10 cellular contexts compared by ENCODE assay signal in the genomic region with DNA sequence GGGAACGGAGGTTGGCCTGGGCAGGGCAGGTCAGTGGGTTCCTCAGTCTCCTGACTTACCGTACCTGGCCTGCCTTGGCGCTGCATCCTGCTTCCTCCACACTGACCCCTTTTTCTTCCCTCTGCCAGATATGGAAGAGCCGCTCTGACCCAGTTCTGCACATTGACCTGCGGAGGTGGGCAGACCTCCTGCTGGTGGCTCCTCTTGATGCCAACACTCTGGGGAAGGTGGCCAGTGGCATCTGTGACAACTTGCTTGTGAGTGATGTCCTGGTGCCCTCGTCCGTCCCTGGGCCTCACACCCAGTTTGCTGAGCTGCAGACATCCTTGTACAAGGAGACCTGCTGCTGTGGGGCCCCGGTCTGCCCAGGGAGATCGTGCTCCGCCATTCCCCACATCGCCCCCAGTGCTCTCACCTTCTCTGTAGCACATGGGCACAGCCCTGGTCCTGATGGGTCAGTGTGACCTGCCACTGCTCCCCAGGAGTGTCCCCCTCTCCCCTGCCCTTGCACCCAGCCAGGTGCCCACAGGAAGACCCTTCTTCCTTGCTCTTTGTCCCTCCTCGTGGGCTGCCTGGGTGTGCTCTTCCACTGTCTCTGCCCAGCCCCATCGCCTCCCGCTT. TPM values are rescaled to one million over a fixed set of nuclear protein-coding genes. Genes with fewer than 3 reads are reported as not detected.
DNase-seq lines count a peak whose midpoint lies in the region; FAIRE-seq and TF ChIP-seq lines count a peak whose summit lies in the region.
"Had no signal": no experiment of that assay in that cellular context is flagged by ENCODE, and none has a peak within 500 bp of the region (broad histone marks: within the 10 kb centered on the region; RNA-seq: fewer than 3 reads in every experiment).

No MANE protein-coding gene starts in this region.

- H3K9me3 ChIP-seq in Loucy (ENCODE audit: insufficient read depth, low read depth, low read length) (no peaks in the 10 kb centered on the region), endothelial cell of umbilical vein (replicated peaks; ENCODE audit: control insufficient read depth, insufficient read depth, low read length) (no peaks in the 10 kb centered on the region)

- H3K27me3 Mint-ChIP-seq in osteocyte (ENCODE audit: unreplicated experiment), result no peaks in the 10 kb centered on the region
- H3K27me3 Mint-ChIP-seq: stimulated activated naive CD8-positive, alpha-beta T cell treated with anti-CD3 and anti-CD28 coated beads, Interleukin-15, Interleukin-2, amounts not matched to agents 100 ng/mL and 50 ng/mL, for 24 hours had no signal

- no peaks in the 10 kb centered on the region for H4K20me1 ChIP-seq in Loucy (ENCODE audit: insufficient read depth, low read length, poor library complexity, severe bottlenecking)
- no peaks in the 10 kb centered on the region for H4K20me1 ChIP-seq in endothelial cell of umbilical vein (replicated peaks; ENCODE audit: control insufficient read depth, extremely low read depth, insufficient read depth, low read length)

- H3K4me1 Mint-ChIP-seq in osteocyte (ENCODE audit: unreplicated experiment), result peaks cover 48% of the 10 kb centered on the region

- H3K4me3 Mint-ChIP-seq in osteocyte (ENCODE audit: unreplicated experiment), result peak overlapping the region; percentile 26
- H3K4me3 Mint-ChIP-seq: stimulated activated naive CD8-positive, alpha-beta T cell treated with anti-CD3 and anti-CD28 coated beads, Interleukin-15, Interleukin-2, amounts not matched to agents 100 ng/mL and 50 ng/mL, for 24 hours had no signal

- peak overlapping the region; percentile 27 for H3K4me3 ChIP-seq in AG10803 (ENCODE audit: low read length)
- peak overlapping the region; percentile 67 for H3K4me3 ChIP-seq in Loucy (ENCODE audit: low read length, poor library complexity, severe bottlenecking)
- no peak overlapping the region for H3K4me3 ChIP-seq in endothelial cell of umbilical vein (replicated peaks in 1 of 3; ENCODE audit: insufficient read depth in 1 of 3, low read depth in 1 of 3, low read length in 3 of 3)

- peak overlapping the region; percentile 85 for H3K27ac ChIP-seq in endothelial cell of umbilical vein (ENCODE audit: insufficient read depth, low read depth, low read length)

- FAIRE-seq in endothelial cell of umbilical vein (lab: Jason Lieb, UNC), result no peak

- H3K36me3 ChIP-seq in Loucy (ENCODE audit: insufficient read depth, low read length) (no peaks in the 10 kb centered on the region), endothelial cell of umbilical vein (ENCODE audit: control insufficient read depth in 2 of 2, extremely low read depth in 1 of 2, insufficient read depth in 2 of 2, low read length in 2 of 2) (no peaks in the 10 kb centered on the region)

- H3K4me2 ChIP-seq in Loucy (ENCODE audit: low read depth, low read length, poor library complexity, severe bottlenecking) (peak overlapping the region; percentile 86), endothelial cell of umbilical vein (ENCODE audit: insufficient read depth, low read length) (no peak overlapping the region)

- H3K9me3 Mint-ChIP-seq in osteocyte (ENCODE audit: unreplicated experiment), result no peaks in the 10 kb centered on the region
- H3K9me3 Mint-ChIP-seq: stimulated activated naive CD8-positive, alpha-beta T cell treated with anti-CD3 and anti-CD28 coated beads, Interleukin-15, Interleukin-2, amounts not matched to agents 100 ng/mL and 50 ng/mL, for 24 hours had no signal

- dilution Hi-C loops in endothelial cell of umbilical vein (cut with MboI; ENCODE audit: extremely low pct_ligation_motif_present, low sequenced_read_pairs), result no loop called here

- no peaks in the 10 kb centered on the region for H3K9me2 ChIP-seq in Loucy (replicated peaks; ENCODE audit: low read depth, low read length)

- H2AFZ ChIP-seq in Loucy (ENCODE audit: low read length), result no peak overlapping the region
- H2AFZ ChIP-seq in endothelial cell of umbilical vein (ENCODE audit: low read depth, low read length), result no peak overlapping the region

- POLR2A ChIA-PET in endothelial cell of umbilical vein (lab: Charles Lee), result interaction anchor here (0.6 to 2.7 kb wide), 5 partner anchors 14 to 160 kb away, joined by 3 to 20 read pairs (median 8); a partner anchor contains a TSS

- no peaks in the 10 kb centered on the region for H3K9me1 ChIP-seq in endothelial cell of umbilical vein (replicated peaks; ENCODE audit: control insufficient read depth, extremely low read depth, insufficient read depth, low read length)

- H3K79me2 ChIP-seq in Loucy (ENCODE audit: insufficient read depth, low read length), result peaks cover 51% of the 10 kb centered on the region
- no peaks in the 10 kb centered on the region for H3K79me2 ChIP-seq in endothelial cell of umbilical vein (ENCODE audit: control insufficient read depth, insufficient read depth, low read length)

- TF ChIP-seq POLR2A in endothelial cell of umbilical vein (IDR thresholded peaks at IDR 0.05; ENCODE audit: low read depth, low read length), result no peak

- H3F3A ChIP-seq in Loucy (ENCODE audit: low read depth), result 0 out of 2 replicates have a peak, but pooled peaks cover 7% of the 10 kb centered on the region

- H3K27ac Mint-ChIP-seq in osteocyte (ENCODE audit: unreplicated experiment), result peak overlapping the region; percentile 93

- TF ChIP-seq CTCF in AG10803 (conservative IDR thresholded peaks at IDR 0.05; ENCODE audit: low read length) (no peak), Loucy (conservative IDR thresholded peaks at IDR 0.05; ENCODE audit: low read length) (no peak), endothelial cell of umbilical vein (IDR thresholded peaks at IDR 0.05; ENCODE audit: extremely low read depth in 1 of 2, insufficient read depth in 1 of 2, low read depth in 1 of 2, low read length in 2 of 2) (no peak), osteocyte (IDR thresholded peaks at IDR 0.05) (no peak)

- H3K4me1 ChIP-seq in Loucy (ENCODE audit: insufficient read depth, low read length, poor library complexity, severe bottlenecking), result peaks cover 60% of the 10 kb centered on the region
- peaks cover 34% of the 10 kb centered on the region for H3K4me1 ChIP-seq in endothelial cell of umbilical vein (ENCODE audit: control insufficient read depth, extremely low read depth, insufficient read depth, low read length)

- H3K9ac ChIP-seq in Loucy (ENCODE audit: low read depth, low read length, poor library complexity, severe bottlenecking) (peak overlapping the region; percentile 81), endothelial cell of umbilical vein (replicated peaks; ENCODE audit: extremely low read depth, insufficient read depth, low read length) (peak overlapping the region; percentile 45)

- CTCF ChIA-PET in endothelial cell of umbilical vein (lab: Charles Lee), result interaction anchor here (0.7 to 4.5 kb wide), 23 partner anchors 10 to 164 kb away, joined by 3 to 122 read pairs (median 6); a partner anchor contains a TSS

- TSS peak; percentile 7 for BruUV-seq in endothelial cell of umbilical vein (replicated peaks; lab: Mats Ljungman, UMichigan)

- H3K36me3 Mint-ChIP-seq in osteocyte (ENCODE audit: unreplicated experiment), result peaks cover 6% of the 10 kb centered on the region

- H3K27me3 ChIP-seq in Loucy (ENCODE audit: insufficient read depth, low read length, poor library complexity, severe bottlenecking) (no peaks in the 10 kb centered on the region), endothelial cell of umbilical vein (ENCODE audit: control insufficient read depth in 2 of 2, insufficient read depth in 2 of 2, low read length in 2 of 2) (no peaks in the 10 kb centered on the region)

- no peak for DNase-seq in AG10803 (ENCODE audit: low read depth)
- no peak for DNase-seq in endothelial cell of umbilical vein (ENCODE audit: low read depth, low spot score)
- no peak for DNase-seq in osteocyte (ENCODE audit: extremely low spot score, unreplicated experiment)
- no peak for DNase-seq in stimulated activated naive CD4-positive, alpha-beta T cell (lab: John Stamatoyannopoulos, UW)
- DNase-seq in RPMI8226, result no peak
- no peak for DNase-seq in NCI-H1930 (lab: John Stamatoyannopoulos, UW)
- no peak for DNase-seq in activated CD8-positive, alpha-beta memory T cell treated with anti-CD3 and anti-CD28 coated beads for 24 hours
- DNase-seq: NCI-H524 treated with DMSO at 0.1 percent for 48 hours had no signal

- intact Hi-C loops in endothelial cell of umbilical vein (cut with micrococcal nuclease), result no loop called here

TF ChIP-seq in endothelial cell of umbilical vein, 7 proteins besides CTCF, POLR2A, EP300 and RAD21 (continues in another document):
- no peak for TF ChIP-seq MYC (IDR thresholded peaks at IDR 0.05; ENCODE audit: low read depth, low read length)
- TF ChIP-seq POLR2AphosphoS5 (IDR thresholded peaks at IDR 0.05; ENCODE audit: insufficient read depth, low read depth, low read length), result no peak
- no peak for TF ChIP-seq JUN (IDR thresholded peaks at IDR 0.05; ENCODE audit: borderline replicate concordance, insufficient read depth, insufficient read length, low read depth)
- TF ChIP-seq FOS (IDR thresholded peaks at IDR 0.05; ENCODE audit: borderline replicate concordance, insufficient read depth, low read length), result no peak
- TF ChIP-seq, protein P1, sequence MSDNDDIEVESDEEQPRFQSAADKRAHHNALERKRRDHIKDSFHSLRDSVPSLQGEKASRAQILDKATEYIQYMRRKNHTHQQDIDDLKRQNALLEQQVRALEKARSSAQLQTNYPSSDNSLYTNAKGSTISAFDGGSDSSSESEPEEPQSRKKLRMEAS (IDR thresholded peaks at IDR 0.05; ENCODE audit: insufficient read depth, insufficient read length), result no peak
- no peak for TF ChIP-seq GATA2 (IDR thresholded peaks at IDR 0.05; ENCODE audit: insufficient read depth, insufficient read length, low read depth, low read length)

RNA-seq across cellular contexts. Expression of a gene that starts 21.0 kb away (rescaled TPM):
- total RNA-seq in endothelial cell of umbilical vein, result 14.5 and 16.8 TPM in 2 replicates
- 21.4 and 23.0 TPM in 2 replicates for polyA plus RNA-seq in endothelial cell of umbilical vein
- 16.5 and 19.6 TPM in 2 replicates for polyA plus RNA-seq in endothelial cell of umbilical vein (2011; cell fraction: cytosol; rRNA removed)
- 24.6 and 25.8 TPM in 2 replicates for polyA plus RNA-seq in endothelial cell of umbilical vein (2011; cell fraction: nucleus; rRNA removed)
- polyA plus RNA-seq in endothelial cell of umbilical vein (2012), result 8.5 and 9.2 TPM in 2 replicates
- 10.1 and 13.0 TPM in 2 replicates for polyA minus RNA-seq in endothelial cell of umbilical vein
- 7.5 TPM for polyA minus RNA-seq in endothelial cell of umbilical vein (2011; cell fraction: cytosol; rRNA and poly(A)+ RNA removed)
- polyA minus RNA-seq in endothelial cell of umbilical vein (2011; cell fraction: nucleus; rRNA and poly(A)+ RNA removed), result 20.7 and 24.6 TPM in 2 replicates
- total RNA-seq in osteocyte, result 11.9 and 12.7 TPM in 2 replicates

RNA-seq across cellular contexts. Expression of a gene that starts 49.0 kb away (rescaled TPM):
- 1.9 and 4.4 TPM in 2 replicates for total RNA-seq in endothelial cell of umbilical vein
- 5.9 and 6.2 TPM in 2 replicates for polyA plus RNA-seq in endothelial cell of umbilical vein
- polyA plus RNA-seq in endothelial cell of umbilical vein (2011; cell fraction: cytosol; rRNA removed), result 3.3 and 3.4 TPM in 2 replicates
- 4.5 and 5.2 TPM in 2 replicates for polyA plus RNA-seq in endothelial cell of umbilical vein (2011; cell fraction: nucleus; rRNA removed)
- polyA plus RNA-seq in endothelial cell of umbilical vein (2012), result 3.3 and 3.7 TPM in 2 replicates
- 3.2 and 5.8 TPM in 2 replicates for polyA minus RNA-seq in endothelial cell of umbilical vein
- 4.6 TPM for polyA minus RNA-seq in endothelial cell of umbilical vein (2011; cell fraction: cytosol; rRNA and poly(A)+ RNA removed)
- polyA minus RNA-seq in endothelial cell of umbilical vein (2011; cell fraction: nucleus; rRNA and poly(A)+ RNA removed), result 1.0 and 2.9 TPM in 2 replicates
- 23.5 and 24.1 TPM in 2 replicates for total RNA-seq in osteocyte

Comparison
In these comparisons a context has a peak if more than half of its experiments do, and no peak if none do; other contexts are left out.
1. H3K4me3 ChIP-seq: peak in AG10803 (single experiment) and Loucy (single experiment); none in endothelial cell of umbilical vein (0 of 3).